ENCODE assay signal across 8 cellular contexts in genomic region chr6:149716181-149716580, GRCh38. TPM values are rescaled to one million over a fixed set of nuclear protein-coding genes. Genes with fewer than 3 reads are reported as not detected.
A peak's percentile ranks its signal among the peaks of the same experiment; 100 is the strongest.
DNase-seq lines count a peak whose midpoint lies in the region; ATAC-seq and TF ChIP-seq lines count a peak whose summit lies in the region.
"Had no signal": no experiment of that assay in that cellular context is flagged by ENCODE, and none has a peak within 500 bp of the region (broad histone marks: within the 10 kb centered on the region; RNA-seq: fewer than 3 reads in every experiment).

No MANE protein-coding gene starts in this region.

- no peak overlapping the region for H2BK12ac ChIP-seq in H9 (ENCODE audit: insufficient read length, low read depth, low read length)

- H3K9me3 ChIP-seq in H9 (ENCODE audit: control insufficient read depth, low read depth, low read length) (no peaks in the 10 kb centered on the region), right cardiac atrium (ENCODE audit: control insufficient read depth, low read length) (no peaks in the 10 kb centered on the region)

- no peak overlapping the region for H2BK20ac ChIP-seq in H9 (ENCODE audit: low read depth, low read length, poor library complexity, severe bottlenecking)

- peaks cover 21 to 22% of the 10 kb centered on the region in 2 experiments for H3K4me1 Mint-ChIP-seq in H9
- H3K4me1 Mint-ChIP-seq in stimulated activated memory B cell treated with anti-CD40 and anti-IgM and Interleukin-4, amounts not matched to agents 10 μg/mL and 1 μg/mL and 100 μg/mL, for 72 hours = peaks cover 20% of the 10 kb centered on the region

- H2BK5ac ChIP-seq in H9 (ENCODE audit: insufficient read length, low read length) = no peak overlapping the region

- peaks cover 10% of the 10 kb centered on the region for H3K23me2 ChIP-seq in H9 (ENCODE audit: insufficient read length, low read depth, low read length, poor library complexity, severe bottlenecking)

- H2AK5ac ChIP-seq in H9 (ENCODE audit: insufficient read length, low read length) = no peak overlapping the region

- H3K27ac ChIP-seq in H9 (ENCODE audit: insufficient read length, low read depth, low read length) (no peak overlapping the region), right cardiac atrium (ENCODE audit: low read length) (no peak overlapping the region)

- no peak overlapping the region for H3K56ac ChIP-seq in H9 (ENCODE audit: insufficient read length, low read depth, low read length)

- intact Hi-C loops in right cardiac atrium (cut with DNase I) = loop anchor here in 1 of 4 donors (10.0 kb wide), 1 partner anchor 71 kb away; the partner anchor contains the start of gene KATNA1

- H4K91ac ChIP-seq in H9 (ENCODE audit: insufficient read length, low read depth, low read length) = no peak overlapping the region

- H3K4me3 Mint-ChIP-seq in H9 = peak overlapping the region; percentile 88 to 90
- peak overlapping the region; percentile 72 for H3K4me3 Mint-ChIP-seq in stimulated activated memory B cell treated with anti-CD40 and anti-IgM and Interleukin-4, amounts not matched to agents 10 μg/mL and 1 μg/mL and 100 μg/mL, for 72 hours

- peaks cover 20% of the 10 kb centered on the region; the same call in 1 of the 2 replicates for H3K79me2 ChIP-seq in H9 (ENCODE audit: insufficient read depth, low read length)

- H3K27ac Mint-ChIP-seq in H9 = peak overlapping the region in 1 of 3 experiments; percentile 29; a peak in 3 of 7 replicates
- H3K27ac Mint-ChIP-seq in stimulated activated memory B cell treated with anti-CD40 and anti-IgM and Interleukin-4, amounts not matched to agents 10 μg/mL and 1 μg/mL and 100 μg/mL, for 72 hours = peak overlapping the region; percentile 61

- H3K18ac ChIP-seq in H9 (ENCODE audit: insufficient read length, low read depth, low read length) = no peak overlapping the region

- peaks cover 1 to 11% (median 5%) of the 10 kb centered on the region in 3 experiments; a peak in 4 of 7 replicates for H3K36me3 Mint-ChIP-seq in H9 (ENCODE audit: insufficient read depth in 1 of 3, low read depth in 3 of 3)
- H3K36me3 Mint-ChIP-seq in stimulated activated memory B cell treated with anti-CD40 and anti-IgM and Interleukin-4, amounts not matched to agents 10 μg/mL and 1 μg/mL and 100 μg/mL, for 72 hours = peaks cover 6% of the 10 kb centered on the region

- WGBS in H9 (ENCODE audit: extremely low coverage, insufficient read length, low lambda C conversion rate) = no CpG with 5 or more reads among the region's 5 CpGs
- WGBS in right cardiac atrium = 24% methylated on average over 5 of the region's 5 CpGs

- H3K79me1 ChIP-seq in H9 (ENCODE audit: insufficient read depth, low read depth, low read length, poor library complexity, severe bottlenecking) = no peaks in the 10 kb centered on the region

- H2BK120ac ChIP-seq in H9 (ENCODE audit: low read depth, low read length, poor library complexity, severe bottlenecking) = no peak overlapping the region

- H4K5ac ChIP-seq in H9 (ENCODE audit: insufficient read length, low read depth, low read length) = no peak overlapping the region

- no peak for TF ChIP-seq CTCF in H9 (conservative IDR thresholded peaks at IDR 0.05)
- TF ChIP-seq CTCF in WI38 (IDR thresholded peaks at IDR 0.05; ENCODE audit: low read depth, low read length) = no peak

- ATAC-seq in right cardiac atrium (no peak), GM21526 (IDR thresholded peaks at IDR 0.05; ENCODE audit: low FRiP score, unreplicated experiment) (no peak)
- no peak for ATAC-seq in stimulated activated memory B cell treated with anti-CD40 and anti-IgM and Interleukin-4, amounts not matched to agents 10 μg/mL and 1 μg/mL and 100 μg/mL, for 72 hours

- H2BK15ac ChIP-seq in H9 (ENCODE audit: low read depth, low read length) = no peak overlapping the region

- no peak overlapping the region for H3K14ac ChIP-seq in H9 (ENCODE audit: insufficient read depth, low read length)

- no peak overlapping the region for H3T11ph ChIP-seq in H9 (ENCODE audit: low read length)

- peak overlapping the region; percentile 94 for H3K4me2 ChIP-seq in H9 (ENCODE audit: insufficient read depth, insufficient read length, low read length)

- H2AFZ ChIP-seq in H9 (ENCODE audit: low read length) = no peak overlapping the region

- no peaks in the 10 kb centered on the region for H3K27me3 Mint-ChIP-seq in H9 (ENCODE audit: low read depth)
- H3K27me3 Mint-ChIP-seq in stimulated activated memory B cell treated with anti-CD40 and anti-IgM and Interleukin-4, amounts not matched to agents 10 μg/mL and 1 μg/mL and 100 μg/mL, for 72 hours = no peaks in the 10 kb centered on the region

- no peak overlapping the region for H4K8ac ChIP-seq in H9 (replicated peaks; ENCODE audit: insufficient read length, low read depth, low read length)

- no peaks in the 10 kb centered on the region for H3K27me3 ChIP-seq in H9 (ENCODE audit: insufficient read depth, low read length)
- H3K27me3 ChIP-seq in right cardiac atrium (ENCODE audit: control insufficient read depth, insufficient read depth) = no peaks in the 10 kb centered on the region

- no peaks in the 10 kb centered on the region; a peak in 1 of 5 replicates for H3K9me3 Mint-ChIP-seq in H9
- H3K9me3 Mint-ChIP-seq in stimulated activated memory B cell treated with anti-CD40 and anti-IgM and Interleukin-4, amounts not matched to agents 10 μg/mL and 1 μg/mL and 100 μg/mL, for 72 hours = no peaks in the 10 kb centered on the region

- H3K4me3 ChIP-seq in WI38 (ENCODE audit: low read depth, low read length) = peak overlapping the region; percentile 77
- peak overlapping the region; percentile 52 for H3K4me3 ChIP-seq in right cardiac atrium (ENCODE audit: low read length)

- no peaks in the 10 kb centered on the region for H3K4me1 ChIP-seq in H9 (ENCODE audit: insufficient read depth, low read length)
- H3K4me1 ChIP-seq in right cardiac atrium (ENCODE audit: control insufficient read depth, insufficient read depth, low read length) = no peaks in the 10 kb centered on the region

- no peak overlapping the region for H3K23ac ChIP-seq in H9 (ENCODE audit: insufficient read length, low read depth, low read length)

- no peak overlapping the region for H3K9ac ChIP-seq in H9 (ENCODE audit: extremely low read depth, insufficient read length, low read length)

- DNase-seq in H9 = no peak
- DNase-seq in right cardiac atrium = no peak
- DNase-seq in GM19240 (ENCODE audit: insufficient read length, low spot score) = no peak
- no peak for DNase-seq in NCI-H2081 (lab: John Stamatoyannopoulos, UW)
- DNase-seq: stimulated activated CD4-positive, alpha-beta T cell treated with anti-CD3 and anti-CD28 coated beads, Interleukin-1b, Interleukin-23, amount 100 ng/mL, for 48 hours had no signal

- H3K4ac ChIP-seq in H9 (ENCODE audit: low read depth, low read length) = no peak overlapping the region

- no peaks in the 10 kb centered on the region for H4K20me1 ChIP-seq in H9 (ENCODE audit: control insufficient read depth, insufficient read depth, insufficient read length)

RNA-seq across cellular contexts. Expression of gene LATS1, which starts 1.7 kb away (rescaled TPM):
- total RNA-seq in H9 (2021) = 25.1 and 26.3 TPM in 2 replicates
- 10 to 100 TPM; 13.5 to 19.0 (median 14.5) TPM for total RNA-seq in right cardiac atrium
- polyA plus RNA-seq in right cardiac atrium = 4.8 TPM

RNA-seq across cellular contexts. Expression of gene NUP43, which starts 30.1 kb away (rescaled TPM):
- total RNA-seq in H9 (2021) (92.1 and 102 TPM in 2 replicates), right cardiac atrium (10 to 100 TPM; 22.5 to 24.9 (median 23.6) TPM)
- polyA plus RNA-seq in right cardiac atrium = 11.8 TPM

RNA-seq across cellular contexts. Expression of gene PCMT1, which starts 33.4 kb away (rescaled TPM):
- 91.5 and 98.3 TPM in 2 replicates for total RNA-seq in H9 (2021)
- total RNA-seq in right cardiac atrium = 100 to 1,000 TPM; 107 to 114 (median 111) TPM
- polyA plus RNA-seq in right cardiac atrium = 96.4 TPM
